ENCODE assay signal across 8 cellular contexts in genomic region chr16:25066747-25067631, GRCh38. TPM values are rescaled to one million over a fixed set of nuclear protein-coding genes. Genes with fewer than 3 reads are reported as not detected.
DNase-seq lines count a peak whose midpoint lies in the region; TF ChIP-seq lines count a peak whose summit lies in the region.

No MANE protein-coding gene starts in this region.

- H3K36me3 ChIP-seq in HEK293 (ENCODE audit: control insufficient read depth in 2 of 2, insufficient read depth in 1 of 2, low read length in 2 of 2), result no peaks in the 10 kb centered on the region
- no peaks in the 10 kb centered on the region for H3K36me3 ChIP-seq in right atrium auricular region
- no peaks in the 10 kb centered on the region for H3K36me3 ChIP-seq in prostate gland
- no peaks in the 10 kb centered on the region for H3K36me3 ChIP-seq in urinary bladder (ENCODE audit: insufficient read depth)

- H3K4me1 ChIP-seq in HEK293 (ENCODE audit: control insufficient read depth, insufficient read depth, low read length), result no peaks in the 10 kb centered on the region
- peaks cover 0 to 24% of the 10 kb centered on the region in 2 donors for H3K4me1 ChIP-seq in right atrium auricular region
- H3K4me1 ChIP-seq in prostate gland (replicated peaks), result no peaks in the 10 kb centered on the region
- H3K4me1 ChIP-seq in urinary bladder (ENCODE audit: insufficient read depth), result no peaks in the 10 kb centered on the region

- TF ChIP-seq POLR2A in prostate gland (IDR thresholded peaks at IDR 0.05), result peak; percentile 80

- intact Hi-C loops in prostate gland (cut with DNase I), result loop anchor here (2.0 kb wide), 1 partner anchor 40 kb away; no protein-coding TSS in a partner anchor

- TF ChIP-seq CTCF in HEK293 (tag by site-specific recombination; IDR thresholded peaks at IDR 0.05) (no peak), right atrium auricular region (IDR thresholded peaks at IDR 0.05) (no peak), prostate gland (IDR thresholded peaks at IDR 0.05) (no peak)

- H3K27me3 ChIP-seq in right atrium auricular region (no peaks in the 10 kb centered on the region), prostate gland (replicated peaks; ENCODE audit: insufficient read depth) (no peaks in the 10 kb centered on the region)

- DNase-seq in NCI-H1092 (lab: John Stamatoyannopoulos, UW) (peak; percentile 77), T-helper 2 cell (peak; percentile 70 to 91 (median 77)), amygdala (lab: John Stamatoyannopoulos, UW) (peak in 54 of 56 donors; percentile 23 to 88 (median 69)), right atrium auricular region (ENCODE audit: low spot score) (peak; percentile 78), prostate gland (ENCODE audit: low spot score) (peak; percentile 80)

- CTCF ChIA-PET in HEK293 (lab: Yijun Ruan, JAX), result interaction anchor here (0.7 to 1.3 kb wide), 2 partner anchors 39 to 43 kb away, joined by 3 to 4 read pairs; no protein-coding TSS in a partner anchor

- POLR2A ChIA-PET in HEK293 (lab: Yijun Ruan, JAX), result interaction anchor here (0.5 to 1.7 kb wide), 11 partner anchors 9 to 1312 kb away, joined by 3 to 12 read pairs (median 3); partner anchors contain the start of genes ARHGAP17 and LCMT1

- H3K4me3 ChIP-seq in GM08714 (ENCODE audit: low read length) (peak overlapping the region; percentile 65), HEK293 (ENCODE audit: low read depth, low read length) (peak overlapping the region; percentile 65), right atrium auricular region (peak overlapping the region; percentile 68 to 79), prostate gland (peak overlapping the region; percentile 72 to 87), urinary bladder (ENCODE audit: low read depth, low read length) (peak overlapping the region; percentile 66)

- WGBS in prostate gland, result 1% methylated on average over 54 of the region's 63 CpGs
- under 1% methylated on average over 63 of the region's 63 CpGs for WGBS in urinary bladder

- H3K27ac ChIP-seq in HEK293 (ENCODE audit: extremely low read depth, low read depth, low read length) (peak overlapping the region; percentile 25; the same call in 1 of the 2 replicates), right atrium auricular region (peak overlapping the region; percentile 88 to 93), prostate gland (peak overlapping the region; percentile 82 to 90), urinary bladder (ENCODE audit: low read depth) (peak overlapping the region; percentile 80)

- H3K9me3 ChIP-seq in HEK293 (ENCODE audit: control insufficient read depth, insufficient read depth, low read depth, low read length) (no peaks in the 10 kb centered on the region), right atrium auricular region (no peaks in the 10 kb centered on the region), prostate gland (no peaks in the 10 kb centered on the region)

TF ChIP-seq in HEK293, 187 proteins besides CTCF, POLR2A, EP300 and RAD21 (continues in another document):
- TF ChIP-seq ZNF76 (tag by site-specific recombination; IDR thresholded peaks at IDR 0.05; ENCODE audit: borderline replicate concordance, low read depth) (0 out of 2 replicates have a peak, but pooled peaks have one; percentile 16), KLF16 (tag by site-specific recombination; IDR thresholded peaks at IDR 0.05) (peak; percentile 53), HOXA7 (CRISPR knock-in tag; IDR thresholded peaks at IDR 0.05; ENCODE audit: borderline replicate concordance) (no peak), ZBTB17 (tag by site-specific recombination; IDR thresholded peaks at IDR 0.05) (peak; percentile 93), ZNF510 (tag by site-specific recombination; IDR thresholded peaks at IDR 0.05; ENCODE audit: insufficient replicate concordance) (no peak), GLIS2 (tag by site-specific recombination; IDR thresholded peaks at IDR 0.05) (peak; percentile 85; the same call in 1 of the 2 replicates), GLIS1 (tag by site-specific recombination; IDR thresholded peaks at IDR 0.05) (peak; percentile 40; the same call in 1 of the 2 replicates), MYNN (tag by site-specific recombination; IDR thresholded peaks at IDR 0.05; ENCODE audit: borderline replicate concordance) (no peak), ZNF664 (tag by site-specific recombination; IDR thresholded peaks at IDR 0.05) (no peak), ZNF624 (tag by site-specific recombination; IDR thresholded peaks at IDR 0.05) (no peak), ZFP69B (tag by site-specific recombination; IDR thresholded peaks at IDR 0.05) (peak; percentile 86), SP3 (tag by site-specific recombination; IDR thresholded peaks at IDR 0.05) (peak; percentile 77), KLF9 (tag by site-specific recombination; IDR thresholded peaks at IDR 0.05; ENCODE audit: low read depth) (peak; percentile 81), ZNF138 (tag by site-specific recombination; IDR thresholded peaks at IDR 0.05; ENCODE audit: borderline replicate concordance) (no peak), ZNF530 (tag by site-specific recombination; IDR thresholded peaks at IDR 0.05; ENCODE audit: low read depth) (0 out of 2 replicates have a peak, but pooled peaks have one; percentile 56), ZBTB20 (tag by site-specific recombination; IDR thresholded peaks at IDR 0.05) (peak; percentile 95), ZFHX2 (tag by site-specific recombination; conservative IDR thresholded peaks at IDR 0.05) (peak; percentile 36), SP2 (tag by site-specific recombination; IDR thresholded peaks at IDR 0.05) (peak; percentile 78), ZBTB8A (tag by site-specific recombination; IDR thresholded peaks at IDR 0.05) (peak; percentile 47), TRIM28 (IDR thresholded peaks at IDR 0.05; ENCODE audit: borderline replicate concordance, low read length) (no peak), EGR2 (tag by site-specific recombination; IDR thresholded peaks at IDR 0.05; ENCODE audit: low read depth) (peak; percentile 37; the same call in 1 of the 2 replicates), REST (tag by site-specific recombination; IDR thresholded peaks at IDR 0.05) (0 out of 2 replicates have a peak, but pooled peaks have one; percentile 47), ZSCAN30 (tag by site-specific recombination; IDR thresholded peaks at IDR 0.05) (0 out of 2 replicates have a peak, but pooled peaks have one; percentile 6)
- TF ChIP-seq, protein P1, sequence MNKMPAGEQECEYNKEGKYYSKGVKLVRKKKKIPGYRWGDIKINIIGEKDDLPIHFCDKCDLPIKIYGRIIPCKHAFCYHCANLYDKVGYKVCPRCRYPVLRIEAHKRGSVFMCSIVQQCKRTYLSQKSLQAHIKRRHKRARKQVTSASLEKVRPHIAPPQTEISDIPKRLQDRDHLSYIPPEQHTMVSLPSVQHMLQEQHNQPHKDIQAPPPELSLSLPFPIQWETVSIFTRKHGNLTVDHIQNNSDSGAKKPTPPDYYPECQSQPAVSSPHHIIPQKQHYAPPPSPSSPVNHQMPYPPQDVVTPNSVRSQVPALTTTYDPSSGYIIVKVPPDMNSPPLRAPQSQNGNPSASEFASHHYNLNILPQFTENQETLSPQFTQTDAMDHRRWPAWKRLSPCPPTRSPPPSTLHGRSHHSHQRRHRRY (tag by site-specific recombination; IDR thresholded peaks at IDR 0.05), result no peak
- TF ChIP-seq, protein P2, sequence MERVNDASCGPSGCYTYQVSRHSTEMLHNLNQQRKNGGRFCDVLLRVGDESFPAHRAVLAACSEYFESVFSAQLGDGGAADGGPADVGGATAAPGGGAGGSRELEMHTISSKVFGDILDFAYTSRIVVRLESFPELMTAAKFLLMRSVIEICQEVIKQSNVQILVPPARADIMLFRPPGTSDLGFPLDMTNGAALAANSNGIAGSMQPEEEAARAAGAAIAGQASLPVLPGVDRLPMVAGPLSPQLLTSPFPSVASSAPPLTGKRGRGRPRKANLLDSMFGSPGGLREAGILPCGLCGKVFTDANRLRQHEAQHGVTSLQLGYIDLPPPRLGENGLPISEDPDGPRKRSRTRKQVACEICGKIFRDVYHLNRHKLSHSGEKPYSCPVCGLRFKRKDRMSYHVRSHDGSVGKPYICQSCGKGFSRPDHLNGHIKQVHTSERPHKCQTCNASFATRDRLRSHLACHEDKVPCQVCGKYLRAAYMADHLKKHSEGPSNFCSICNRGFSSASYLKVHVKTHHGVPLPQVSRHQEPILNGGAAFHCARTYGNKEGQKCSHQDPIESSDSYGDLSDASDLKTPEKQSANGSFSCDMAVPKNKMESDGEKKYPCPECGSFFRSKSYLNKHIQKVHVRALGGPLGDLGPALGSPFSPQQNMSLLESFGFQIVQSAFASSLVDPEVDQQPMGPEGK (tag by site-specific recombination; IDR thresholded peaks at IDR 0.05), result peak; percentile 81

RNA-seq across cellular contexts. Expression of gene LCMT1, which starts 44.6 kb away (rescaled TPM):
- 10 to 100 TPM; 52.3 to 52.5 TPM for total RNA-seq in right atrium auricular region
- 10 to 100 TPM; 49.0 to 74.7 TPM for total RNA-seq in prostate gland
- 19.0 TPM for total RNA-seq in urinary bladder
- 24.3 TPM for polyA plus RNA-seq in urinary bladder

RNA-seq across cellular contexts. Expression of gene ARHGAP17, which starts 51.8 kb away (rescaled TPM):
- total RNA-seq in right atrium auricular region (10 to 100 TPM; 29.9 to 31.6 TPM), prostate gland (10 to 100 TPM; 30.4 to 65.9 TPM), urinary bladder (55.6 TPM)
- 30.9 TPM for polyA plus RNA-seq in urinary bladder

Comparison
In these comparisons a context has a peak if more than half of its experiments do, and no peak if none do; other contexts are left out.
1. Peak in every context shown above with its lines: DNase-seq, H3K4me3 ChIP-seq and H3K27ac ChIP-seq.
2. H3K27ac ChIP-seq: peak in every context shown above with its lines; median percentile 90 in right atrium auricular region; 86 in prostate gland; 80 in urinary bladder; 25 in HEK293.